ENCODE assay signal across 29 cellular contexts in the genomic region with DNA sequence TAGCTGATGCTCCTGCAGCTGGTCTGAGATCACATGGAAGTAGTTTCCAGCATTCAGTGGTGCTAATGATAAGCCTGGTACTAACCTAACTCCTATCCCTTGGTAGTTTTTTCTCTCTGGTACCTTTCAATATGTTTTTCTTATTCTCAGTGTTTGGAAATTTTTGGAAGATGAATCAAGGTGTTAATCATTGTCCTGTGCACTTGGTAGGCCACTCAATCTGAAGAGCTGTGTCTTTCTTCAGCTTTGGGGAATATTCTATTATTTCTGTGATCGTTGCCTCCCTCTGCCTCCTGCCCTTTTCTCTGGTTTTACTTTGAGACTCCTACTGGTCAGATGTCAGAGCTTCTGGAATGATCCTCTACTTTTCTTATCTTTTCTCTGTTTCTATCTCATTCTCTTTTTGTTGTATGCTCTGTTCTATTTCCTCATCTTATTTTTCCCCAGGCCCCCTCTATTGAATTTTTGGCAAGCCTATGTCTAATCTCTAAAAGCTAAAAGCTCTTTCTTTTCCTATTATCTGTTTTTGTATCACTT.
DNase-seq lines count a peak whose midpoint lies in the region; TF ChIP-seq lines count a peak whose summit lies in the region.
"Had no signal": no experiment of that assay in that cellular context is flagged by ENCODE, and none has a peak within 500 bp of the region (broad histone marks: within the 10 kb centered on the region; RNA-seq: fewer than 3 reads in every experiment).

No MANE protein-coding gene starts in this region.

- H3K4me1 ChIP-seq in Karpas-422 (ENCODE audit: low read length) = no peaks in the 10 kb centered on the region
- H3K4me1 ChIP-seq: adrenal gland, gastroesophageal sphincter, vagina had no signal

- H3K36me3 ChIP-seq in WERI-Rb-1 (no peaks in the 10 kb centered on the region), Karpas-422 (ENCODE audit: insufficient read depth, low read length) (no peaks in the 10 kb centered on the region)
- H3K36me3 ChIP-seq: adrenal gland, gastroesophageal sphincter, thoracic aorta, vagina had no signal

- intact Hi-C loops in CD14-positive monocyte (cut with micrococcal nuclease) = no loop called here

- no peaks in the 10 kb centered on the region for H3K9me3 Mint-ChIP-seq in HFFc6
- no peaks in the 10 kb centered on the region for H3K9me3 Mint-ChIP-seq in chondrocyte (ENCODE audit: low read depth)
- H3K9me3 Mint-ChIP-seq in CD14-positive monocyte = peaks cover 0 to 3% (median 0%) of the 10 kb centered on the region in 7 donors
- H3K9me3 Mint-ChIP-seq in osteocyte (ENCODE audit: unreplicated experiment) = no peaks in the 10 kb centered on the region
- H3K9me3 Mint-ChIP-seq: activated CD4-positive, alpha-beta T cell treated with anti-CD3 and anti-CD28 coated beads, Interleukin-2, amount 10 ng/mL, durations not matched to agents 7 days and 5 days; activated naive CD4-positive, alpha-beta T cell treated with anti-CD3 and anti-CD28 coated beads for 36 hours; brain; stimulated activated naive CD8-positive, alpha-beta T cell treated with anti-CD3 and anti-CD28 coated beads, Interleukin-15, Interleukin-2, amounts not matched to agents 100 ng/mL and 50 ng/mL, for 24 hours had no signal

- no peaks in the 10 kb centered on the region for H3K27me3 ChIP-seq in WERI-Rb-1 (ENCODE audit: insufficient read depth, low read depth, severe bottlenecking)
- no peaks in the 10 kb centered on the region for H3K27me3 ChIP-seq in Karpas-422 (ENCODE audit: low read length)
- H3K27me3 ChIP-seq: adrenal gland, gastroesophageal sphincter, vagina had no signal

- peak overlapping the region; percentile 70 for H3K27ac Mint-ChIP-seq in HFFc6
- no peak overlapping the region for H3K27ac Mint-ChIP-seq in chondrocyte (ENCODE audit: unreplicated experiment)
- no peak overlapping the region for H3K27ac Mint-ChIP-seq in CD14-positive monocyte
- H3K27ac Mint-ChIP-seq in osteocyte (ENCODE audit: unreplicated experiment) = no peak overlapping the region
- H3K27ac Mint-ChIP-seq: activated CD4-positive, alpha-beta T cell treated with anti-CD3 and anti-CD28 coated beads, Interleukin-2, amount 10 ng/mL, durations not matched to agents 7 days and 5 days; activated naive CD4-positive, alpha-beta T cell treated with anti-CD3 and anti-CD28 coated beads for 36 hours; brain; naive thymus-derived CD8-positive, alpha-beta T cell; stimulated activated naive CD8-positive, alpha-beta T cell treated with anti-CD3 and anti-CD28 coated beads, Interleukin-15, Interleukin-2, amounts not matched to agents 100 ng/mL and 50 ng/mL, for 24 hours had no signal

- DNase-seq in ACHN (peak; percentile 24), HFFc6 (no peak), chondrocyte (ENCODE audit: low spot score) (no peak), kidney tubule cell (ENCODE audit: low spot score) (peak; percentile 71), CD14-positive monocyte (ENCODE audit: low spot score) (no peak), WERI-Rb-1 (no peak), osteocyte (ENCODE audit: extremely low spot score, unreplicated experiment) (no peak), Karpas-422 (no peak)
- DNase-seq: activated CD4-positive, alpha-beta T cell treated with anti-CD3 and anti-CD28 coated beads, Interleukin-2, amount 10 ng/mL, durations not matched to agents 7 days and 5 days; activated naive CD4-positive, alpha-beta T cell treated with anti-CD3 and anti-CD28 coated beads for 36 hours; activated T-cell treated with anti-CD3 and anti-CD28 coated beads, Interleukin-2, amount 50 U/mL, for 48 hours; adrenal gland; GF-D8; hypothalamus; left ventricle myocardium superior; naive thymus-derived CD8-positive, alpha-beta T cell; NCI-H1694 treated with DMSO at 0.1 percent for 48 hours; NCI-H2171 treated with DMSO at 0.1 percent for 48 hours; NCI-H524 treated with DMSO at 0.1 percent for 48 hours; SHP77; SW 1271; T-helper 9 cell had no signal

- H3K9ac ChIP-seq in Karpas-422 (ENCODE audit: low read length) = no peak overlapping the region
- H3K9ac ChIP-seq: KMS-11 had no signal

- no peak overlapping the region for H3K4me3 ChIP-seq in WERI-Rb-1 (ENCODE audit: low read depth, low read length)
- no peak overlapping the region for H3K4me3 ChIP-seq in Karpas-422 (ENCODE audit: low read length)
- H3K4me3 ChIP-seq: adrenal gland, gastroesophageal sphincter, skin epidermis, thoracic aorta, vagina had no signal

- H2AFZ ChIP-seq in Karpas-422 (ENCODE audit: low read length) = no peak overlapping the region

- H4K20me1 ChIP-seq in Karpas-422 (ENCODE audit: insufficient read depth, low read depth, low read length) = no peaks in the 10 kb centered on the region

- no peaks in the 10 kb centered on the region for H3K9me2 ChIP-seq in Karpas-422 (replicated peaks; ENCODE audit: insufficient read depth, low read length)

- in situ Hi-C loops in ACHN (cut with HindIII; ENCODE audit: low pct_ligation_motif_present, low pct_unique_long_range_greater_than_20kb, low sequenced_read_pairs) = loop anchor here (25.0 kb wide), 1 partner anchor 98 kb away; no protein-coding TSS in a partner anchor

- H3K4me3 Mint-ChIP-seq in HFFc6 = peak overlapping the region; percentile 27; the same call in 1 of the 2 replicates
- H3K4me3 Mint-ChIP-seq in chondrocyte (ENCODE audit: unreplicated experiment) = no peak overlapping the region
- H3K4me3 Mint-ChIP-seq in CD14-positive monocyte = no peak overlapping the region
- H3K4me3 Mint-ChIP-seq in osteocyte (ENCODE audit: unreplicated experiment) = no peak overlapping the region
- H3K4me3 Mint-ChIP-seq: activated CD4-positive, alpha-beta T cell treated with anti-CD3 and anti-CD28 coated beads, Interleukin-2, amount 10 ng/mL, durations not matched to agents 7 days and 5 days; activated naive CD4-positive, alpha-beta T cell treated with anti-CD3 and anti-CD28 coated beads for 36 hours; brain; naive thymus-derived CD8-positive, alpha-beta T cell; stimulated activated naive CD8-positive, alpha-beta T cell treated with anti-CD3 and anti-CD28 coated beads, Interleukin-15, Interleukin-2, amounts not matched to agents 100 ng/mL and 50 ng/mL, for 24 hours had no signal

- peak; percentile 39 for TF ChIP-seq CTCF in HFFc6 (IDR thresholded peaks at IDR 0.05)
- TF ChIP-seq CTCF in chondrocyte (IDR thresholded peaks at IDR 0.05) = peak; percentile 13
- no peak for TF ChIP-seq CTCF in CD14-positive monocyte (IDR thresholded peaks at IDR 0.05)
- TF ChIP-seq CTCF in WERI-Rb-1 (IDR thresholded peaks at IDR 0.05; ENCODE audit: low read depth, low read length) = no peak
- no peak for TF ChIP-seq CTCF in osteocyte (IDR thresholded peaks at IDR 0.05)

- H3K27me3 Mint-ChIP-seq in HFFc6 (ENCODE audit: insufficient read depth) (peaks cover 1% of the 10 kb centered on the region; the same call in 1 of the 2 replicates), chondrocyte (ENCODE audit: low read depth) (no peaks in the 10 kb centered on the region), CD14-positive monocyte (ENCODE audit: low read depth in 3 of 3) (peaks cover 2 to 4% (median 3%) of the 10 kb centered on the region in 3 donors), osteocyte (ENCODE audit: unreplicated experiment) (no peaks in the 10 kb centered on the region)

- H3K9me3 ChIP-seq in WERI-Rb-1 (ENCODE audit: severe bottlenecking) = no peaks in the 10 kb centered on the region
- H3K9me3 ChIP-seq in Karpas-422 (ENCODE audit: low read length) = no peaks in the 10 kb centered on the region
- H3K9me3 ChIP-seq: adrenal gland, gastroesophageal sphincter, thoracic aorta, vagina had no signal

- H3K27ac ChIP-seq in WERI-Rb-1 (no peak overlapping the region), Karpas-422 (ENCODE audit: low read length) (no peak overlapping the region)
- H3K27ac ChIP-seq: adrenal gland, gastroesophageal sphincter, KMS-11, skin epidermis, thoracic aorta, vagina had no signal

- H3K36me3 Mint-ChIP-seq in HFFc6 (ENCODE audit: low read depth) (no peaks in the 10 kb centered on the region), chondrocyte (ENCODE audit: low read depth) (no peaks in the 10 kb centered on the region), CD14-positive monocyte (no peaks in the 10 kb centered on the region), osteocyte (ENCODE audit: unreplicated experiment) (no peaks in the 10 kb centered on the region)
- H3K36me3 Mint-ChIP-seq: naive thymus-derived CD8-positive, alpha-beta T cell had no signal

- H3K4me1 Mint-ChIP-seq in HFFc6 (ENCODE audit: low read depth) (peaks cover 23% of the 10 kb centered on the region), chondrocyte (ENCODE audit: low read depth) (no peaks in the 10 kb centered on the region), CD14-positive monocyte (no peaks in the 10 kb centered on the region), osteocyte (ENCODE audit: unreplicated experiment) (no peaks in the 10 kb centered on the region)
- H3K4me1 Mint-ChIP-seq: activated CD4-positive, alpha-beta T cell treated with anti-CD3 and anti-CD28 coated beads, Interleukin-2, amount 10 ng/mL, durations not matched to agents 7 days and 5 days had no signal

- no peaks in the 10 kb centered on the region for H3K79me2 ChIP-seq in Karpas-422 (ENCODE audit: low read length)

- H3K4me2 ChIP-seq in Karpas-422 (ENCODE audit: low read depth, low read length, poor library complexity, severe bottlenecking) = no peak overlapping the region
- H3K4me2 ChIP-seq: KMS-11 had no signal

Comparison
In these comparisons a context has a peak if more than half of its experiments do, and no peak if none do; other contexts are left out.
1. DNase-seq: peak in ACHN (single experiment) and kidney tubule cell (single experiment); none in HFFc6 (single experiment), chondrocyte (single experiment), CD14-positive monocyte (single experiment), WERI-Rb-1 (single experiment), osteocyte (single experiment) and Karpas-422 (single experiment).
2. CTCF ChIP-seq: peak in HFFc6 (single experiment) and chondrocyte (single experiment); none in CD14-positive monocyte (single experiment), WERI-Rb-1 (single experiment) and osteocyte (single experiment).